ENCODE assay signal across 9 cellular contexts in genomic region chr13:41554626-41555386, GRCh38.
DNase-seq lines count a peak whose midpoint lies in the region; ATAC-seq and TF ChIP-seq lines count a peak whose summit lies in the region.
"Had no signal": no experiment of that assay in that cellular context is flagged by ENCODE, and none has a peak within 500 bp of the region (broad histone marks: within the 10 kb centered on the region; RNA-seq: fewer than 3 reads in every experiment).

No MANE protein-coding gene starts in this region.

- no peaks in the 10 kb centered on the region for H3K27me3 ChIP-seq in suprapubic skin

- H3K4me1 ChIP-seq in suprapubic skin = no peaks in the 10 kb centered on the region

- H3K9me3 ChIP-seq in suprapubic skin = no peaks in the 10 kb centered on the region

- H3K4me3 ChIP-seq in suprapubic skin = no peak overlapping the region

- peak; percentile 54 to 65 for DNase-seq in activated T-cell treated with anti-CD3 and anti-CD28 coated beads, Interleukin-2, amount 50 U/mL, for 48 hours
- DNase-seq in activated T-cell treated with anti-CD3 and anti-CD28 coated beads, Interleukin-2, amount 50 U/mL, for 1 hour = no peak
- DNase-seq in stimulated activated CD8-positive, alpha-beta memory T cell treated with anti-CD3 and anti-CD28 coated beads, Interleukin-4, amount 100 ng/mL, for 48 hours = peak; percentile 62
- no peak for DNase-seq in suprapubic skin (ENCODE audit: low spot score in 2 of 2)
- DNase-seq in MV-4-11 (lab: John Stamatoyannopoulos, UW) = no peak
- DNase-seq in SK-N-DZ (ENCODE audit: low spot score) = no peak
- DNase-seq: naive thymus-derived CD8-positive, alpha-beta T cell had no signal

- no peak for TF ChIP-seq CTCF in suprapubic skin (IDR thresholded peaks at IDR 0.05)

- ATAC-seq in GM21723 (IDR thresholded peaks at IDR 0.05; ENCODE audit: unreplicated experiment) (peak; percentile 97), HG03460 (IDR thresholded peaks at IDR 0.05; ENCODE audit: unreplicated experiment) (peak; percentile 91)
- ATAC-seq: naive thymus-derived CD8-positive, alpha-beta T cell had no signal

- WGBS in suprapubic skin = 94% methylated on average over 10 of the region's 10 CpGs

- TF ChIP-seq EP300 in suprapubic skin (IDR thresholded peaks at IDR 0.05) = no peak

- no peaks in the 10 kb centered on the region for H3K36me3 ChIP-seq in suprapubic skin

- H3K27ac ChIP-seq in suprapubic skin = no peak overlapping the region

- no peak for TF ChIP-seq POLR2A in suprapubic skin (IDR thresholded peaks at IDR 0.05)

Comparison
In these comparisons a context has a peak if more than half of its experiments do, and no peak if none do; other contexts are left out.
1. DNase-seq: peak in activated T-cell treated with anti-CD3 and anti-CD28 coated beads, Interleukin-2, amount 50 U/mL, for 48 hours (2 of 2) and stimulated activated CD8-positive, alpha-beta memory T cell treated with anti-CD3 and anti-CD28 coated beads, Interleukin-4, amount 100 ng/mL, for 48 hours (single experiment); none in activated T-cell treated with anti-CD3 and anti-CD28 coated beads, Interleukin-2, amount 50 U/mL, for 1 hour (single experiment), suprapubic skin (0 of 2), MV-4-11 (single experiment) and SK-N-DZ (single experiment).